Comparison of ENCODE assay signal across 13 cellular contexts in the genomic region with DNA sequence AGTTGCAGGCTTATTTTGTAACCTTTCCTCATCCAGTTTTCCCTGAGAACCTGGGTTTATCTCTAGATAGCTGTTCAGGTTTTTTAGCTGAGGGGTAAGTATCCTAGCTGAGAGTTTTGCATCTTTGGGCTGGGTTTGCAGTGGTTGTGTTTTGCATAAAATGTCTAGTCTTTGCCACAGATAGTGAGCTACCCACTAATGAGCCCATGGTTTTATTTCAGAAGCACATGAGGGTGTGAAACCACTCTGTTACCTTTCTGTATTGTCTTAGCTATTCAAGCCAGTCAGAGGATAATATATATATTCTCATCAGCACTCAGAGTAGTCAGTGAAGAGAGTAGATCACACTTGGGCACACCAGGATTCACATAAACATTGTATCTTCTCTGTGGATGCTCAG. TPM values are rescaled to one million over a fixed set of nuclear protein-coding genes. Genes with fewer than 3 reads are reported as not detected.
DNase-seq lines count a peak whose midpoint lies in the region; ATAC-seq, FAIRE-seq and TF ChIP-seq lines count a peak whose summit lies in the region.
"Had no signal": no experiment of that assay in that cellular context is flagged by ENCODE, and none has a peak within 500 bp of the region (broad histone marks: within the 10 kb centered on the region; RNA-seq: fewer than 3 reads in every experiment).

No MANE protein-coding gene starts in this region.

- H3K36me3 ChIP-seq in GM12878 (ENCODE audit: control insufficient read depth in 2 of 2, insufficient read depth in 2 of 2, low read length in 1 of 2) (no peaks in the 10 kb centered on the region), GM23338 (ENCODE audit: insufficient read depth) (peaks cover 11% of the 10 kb centered on the region; the same call in 1 of the 2 replicates)
- H3K36me3 ChIP-seq: right lobe of liver had no signal

- CTCF ChIA-PET in GM12878 (lab: Yijun Ruan, JAX): no interaction called here

- RAD21 ChIA-PET in GM12878 (lab: Charles Lee; ENCODE audit: unreplicated experiment): interaction anchor here (1.3 kb wide), 1 partner anchor 52 kb away, joined by 5 read pairs; a partner anchor contains a TSS

- peaks cover 14% of the 10 kb centered on the region for H3K36me3 Mint-ChIP-seq in GM23338 (ENCODE audit: low read depth)

- no peak for TF ChIP-seq RAD21 in GM12878 (IDR thresholded peaks at IDR 0.05; ENCODE audit: insufficient read depth, low read depth, low read length)

- intact Hi-C loops in GM12878 (cut with micrococcal nuclease; ENCODE audit: unreplicated experiment): no loop called here

- POLR2A ChIA-PET in GM12878 (lab: Charles Lee): interaction anchor here (0.7 to 1.0 kb wide), 2 partner anchors 16 to 65 kb away, joined by 3 to 4 read pairs; no protein-coding TSS in a partner anchor

- H3K9me3 ChIP-seq in GM12878 (replicated peaks; ENCODE audit: control insufficient read depth, insufficient read depth, low read length): peaks cover 8% of the 10 kb centered on the region; the same call in 2 of the 3 replicates
- H3K9me3 ChIP-seq: right lobe of liver had no signal

- no peak for TF ChIP-seq EP300 in GM12878 (IDR thresholded peaks at IDR 0.05; ENCODE audit: borderline replicate concordance in 1 of 2, control insufficient read depth in 1 of 2, low read depth in 2 of 2, low read length in 2 of 2)

- H3K9me2 ChIP-seq in GM23338 (ENCODE audit: insufficient read depth): no peaks in the 10 kb centered on the region

- H3K79me2 ChIP-seq in GM12878 (ENCODE audit: control insufficient read depth, insufficient read depth, low read length) (no peaks in the 10 kb centered on the region), GM23338 (replicated peaks; ENCODE audit: insufficient read depth) (no peaks in the 10 kb centered on the region)

- H4K20me1 ChIP-seq in GM12878 (ENCODE audit: control insufficient read depth, insufficient read depth): no peaks in the 10 kb centered on the region
- no peaks in the 10 kb centered on the region for H4K20me1 ChIP-seq in GM23338 (replicated peaks; ENCODE audit: insufficient read depth)

- H3K27ac ChIP-seq in GM12878 (ENCODE audit: control insufficient read depth, insufficient read depth) (no peak overlapping the region), GM23338 (ENCODE audit: low read depth) (no peak overlapping the region)
- H3K27ac ChIP-seq: heart right ventricle, right lobe of liver had no signal

- peaks cover 7% of the 10 kb centered on the region; the same call in 1 of the 2 replicates for H3K4me1 ChIP-seq in GM12878 (ENCODE audit: control insufficient read depth, insufficient read depth, low read length)
- no peaks in the 10 kb centered on the region for H3K4me1 ChIP-seq in GM23338 (ENCODE audit: insufficient read depth)
- H3K4me1 ChIP-seq: right lobe of liver had no signal

- H3K4me3 Mint-ChIP-seq in GM23338: no peak overlapping the region

- SMC1A ChIA-PET in GM12878 (lab: Charles Lee; ENCODE audit: uncharacterized antibody, unreplicated experiment): interaction anchor here (0.7 to 1.8 kb wide), 2 partner anchors 8 to 9 kb away, joined by 3 to 5 read pairs; no protein-coding TSS in a partner anchor

- no peak for FAIRE-seq in GM12878 (lab: Jason Lieb, UNC)
- FAIRE-seq: endometrium had no signal

- no peak overlapping the region for H3K4me3 ChIP-seq in GM12878
- H3K4me3 ChIP-seq in GM23338: no peak overlapping the region
- H3K4me3 ChIP-seq: heart right ventricle, right lobe of liver had no signal

- H3K4me2 ChIP-seq in GM12878 (ENCODE audit: control insufficient read depth, insufficient read depth) (0 out of 2 replicates have a peak overlapping the region, but pooled peaks have one; percentile 25), GM23338 (no peak overlapping the region)

- H2AFZ ChIP-seq in GM12878 (ENCODE audit: control insufficient read depth, low read depth, low read length) (no peak overlapping the region), GM23338 (no peak overlapping the region)

- peaks cover 12% of the 10 kb centered on the region for H3K9me3 Mint-ChIP-seq in GM23338

- ATAC-seq in GM19023 (IDR thresholded peaks at IDR 0.05; ENCODE audit: unreplicated experiment): peak; percentile 68
- ATAC-seq in GM21515 (IDR thresholded peaks at IDR 0.05; ENCODE audit: unreplicated experiment): peak; percentile 74
- peak; percentile 79 for ATAC-seq in HG03097 (IDR thresholded peaks at IDR 0.05; ENCODE audit: low FRiP score, unreplicated experiment)
- peak; percentile 93 for ATAC-seq in GM12878
- no peak for ATAC-seq in GM23338
- ATAC-seq: heart right ventricle, right lobe of liver had no signal

- H3K27ac Mint-ChIP-seq in GM23338: no peak overlapping the region

- no peaks in the 10 kb centered on the region; the same call in 2 of the 3 replicates for H3K4me1 Mint-ChIP-seq in GM23338

- H3K9ac ChIP-seq in GM12878 (ENCODE audit: control insufficient read depth, insufficient read depth, low read length): no peak overlapping the region

- H3F3A ChIP-seq in GM23338 (replicated peaks; ENCODE audit: low read depth): no peaks in the 10 kb centered on the region

- TF ChIP-seq CTCF in GM12878 (IDR thresholded peaks at IDR 0.05 in 2 of 3, conservative IDR thresholded peaks at IDR 0.05 in 1 of 3; ENCODE audit: control insufficient read depth in 2 of 3, extremely low read depth in 1 of 3, insufficient read depth in 1 of 3, low read depth in 3 of 3, low read length in 3 of 3): no peak
- TF ChIP-seq CTCF in GM23338 (conservative IDR thresholded peaks at IDR 0.05; ENCODE audit: low read depth in 2 of 2): no peak

- BruUV-seq in GM12878 (replicated peaks; lab: Mats Ljungman, UMichigan): no TSS peak

- in situ Hi-C loops in GM12878 (cut with MboI): no loop called here

- TF ChIP-seq POLR2A in GM12878 (IDR thresholded peaks at IDR 0.05; ENCODE audit: low read depth, low read length): no peak

- DNase-seq in GM12878 (ENCODE audit: low read depth, low spot score) (peak; percentile 49), GM23338 (ENCODE audit: low spot score) (no peak), nucleus accumbens (lab: John Stamatoyannopoulos, UW) (no peak)
- DNase-seq in stimulated activated CD4-positive, alpha-beta T cell treated with anti-CD3 and anti-CD28 coated beads, Interleukin-1b, Interleukin-23, amount 100 ng/mL, for 48 hours: no peak
- DNase-seq: activated CD4-positive, alpha-beta T cell treated with anti-CD3 and anti-CD28 coated beads, Interleukin-2, amount 50 U/mL, for 1 hour; activated effector memory CD4-positive, alpha-beta T cell treated with anti-CD3 and anti-CD28 coated beads, Interleukin-2, amount 50 U/mL, for 16 hours; heart right ventricle; NCI-H1930; right lobe of liver had no signal

- no peaks in the 10 kb centered on the region for H3K27me3 ChIP-seq in GM12878 (replicated peaks in 1 of 2; ENCODE audit: control insufficient read depth in 2 of 2, insufficient read depth in 2 of 2, low read length in 1 of 2)
- H3K27me3 ChIP-seq in GM23338 (ENCODE audit: insufficient read depth): no peaks in the 10 kb centered on the region
- H3K27me3 ChIP-seq: heart right ventricle, right lobe of liver had no signal

- no peaks in the 10 kb centered on the region for H3K27me3 Mint-ChIP-seq in GM23338 (ENCODE audit: insufficient read depth, low read depth, poor library complexity)

TF ChIP-seq in GM12878, 131 proteins besides CTCF, POLR2A, EP300 and RAD21 (continues in another document):
- TF ChIP-seq BHLHE40 (IDR thresholded peaks at IDR 0.05; ENCODE audit: borderline replicate concordance in 1 of 2, low read depth in 2 of 2, low read length in 1 of 2): peak; percentile 24 to 50; a peak in 3 of 4 replicates

TF ChIP-seq in GM23338, 12 proteins besides CTCF, POLR2A, EP300 and RAD21:
- TF ChIP-seq ZNF114 (CRISPR knock-in tag; IDR thresholded peaks at IDR 0.05): no peak
- no peak for TF ChIP-seq NANOG (IDR thresholded peaks at IDR 0.05; ENCODE audit: borderline replicate concordance)
TF ChIP-seq in GM23338: peak in this region for 0.

RNA-seq across cellular contexts. Expression of a gene that starts 24.6 kb away (rescaled TPM):
- not detected in 2 replicates for total RNA-seq in GM12878 (2013; cell fraction: nucleolus; rRNA removed)
- total RNA-seq in GM12878 (2014; rRNA removed) (0.06 TPM in 1 of 2 replicates, not detected in the other), GM12878 (2014; rRNA removed; fragmentation: Illumina TruSeq; extraction: Trizol) (0.04 TPM in 1 of 2 replicates, not detected in the other), GM12878 (2021) (0.40 TPM in 1 of 2 replicates, not detected in the other)
- polyA plus RNA-seq in GM12878 (2011; ENCODE audit: low read depth): not detected
- polyA plus RNA-seq in GM12878 (2011; rRNA removed) (not detected in 2 replicates), GM12878 (2014; fragmentation: Illumina TruSeq; extraction: Trizol) (0.07 TPM in 1 of 2 replicates, not detected in the other), GM12878 (2014; fragmentation: Nextera tagmentation; extraction: Ambion mirVana) (not detected), GM12878 (2014; rRNA removed) (0.09 TPM in 1 of 2 replicates, not detected in the other), GM12878 (2016; fragmentation: Nextera tagmentation; extraction: Ambion mirVana) (not detected), GM23338 (2016; fragmentation: Nextera tagmentation; extraction: Ambion mirVana) (0.16 TPM in 1 of 2 replicates, not detected in the other)
- polyA plus RNA-seq in GM12878 (2011; cell fraction: cytosol; rRNA removed): not detected in 2 replicates
- polyA plus RNA-seq in GM12878 (2011; cell fraction: nucleus; rRNA removed): not detected in 2 replicates
- 0.04 TPM in 1 of 2 replicates, not detected in the other for polyA plus RNA-seq in GM12878 (2012)
- polyA minus RNA-seq in GM12878 (2011; rRNA and poly(A)+ RNA removed): not detected in 2 replicates
- not detected in 2 replicates for polyA minus RNA-seq in GM12878 (2011; cell fraction: cytosol; rRNA and poly(A)+ RNA removed)
- polyA minus RNA-seq in GM12878 (2011; cell fraction: nucleus; rRNA and poly(A)+ RNA removed): not detected in 2 replicates
- not detected in 2 replicates for total RNA-seq in GM23338 (2014; rRNA removed; shearing (Covaris generic))
- total RNA-seq: right lobe of liver had no signal

RNA-seq across cellular contexts. Expression of a gene that starts 52.7 kb away (rescaled TPM):
- 139 and 144 TPM in 2 replicates for total RNA-seq in GM12878 (2013; cell fraction: nucleolus; rRNA removed)
- total RNA-seq in GM12878 (2014; rRNA removed) (124 and 128 TPM in 2 replicates), GM12878 (2014; rRNA removed; fragmentation: Illumina TruSeq; extraction: Trizol) (165 and 173 TPM in 2 replicates), GM12878 (2021) (136 and 137 TPM in 2 replicates)
- 60.5 TPM for polyA plus RNA-seq in GM12878 (2011; ENCODE audit: low read depth)
- polyA plus RNA-seq in GM12878 (2011; rRNA removed) (235 and 368 TPM in 2 replicates), GM12878 (2014; fragmentation: Illumina TruSeq; extraction: Trizol) (252 and 265 TPM in 2 replicates), GM12878 (2014; fragmentation: Nextera tagmentation; extraction: Ambion mirVana) (10 to 100 TPM; 70.9 to 73.1 TPM), GM12878 (2014; rRNA removed) (154 and 159 TPM in 2 replicates), GM12878 (2016; fragmentation: Nextera tagmentation; extraction: Ambion mirVana) (100 to 1,000 TPM; 236 to 237 TPM), GM23338 (2016; fragmentation: Nextera tagmentation; extraction: Ambion mirVana) (158 and 162 TPM in 2 replicates)
- 78.7 and 122 TPM in 2 replicates for polyA plus RNA-seq in GM12878 (2011; cell fraction: cytosol; rRNA removed)
- 96.8 and 97.2 TPM in 2 replicates for polyA plus RNA-seq in GM12878 (2011; cell fraction: nucleus; rRNA removed)
- 76.2 and 145 TPM in 2 replicates for polyA plus RNA-seq in GM12878 (2012)
- polyA minus RNA-seq in GM12878 (2011; rRNA and poly(A)+ RNA removed): 79.9 and 141 TPM in 2 replicates
- polyA minus RNA-seq in GM12878 (2011; cell fraction: cytosol; rRNA and poly(A)+ RNA removed): 58.4 and 68.5 TPM in 2 replicates
- 44.0 and 74.3 TPM in 2 replicates for polyA minus RNA-seq in GM12878 (2011; cell fraction: nucleus; rRNA and poly(A)+ RNA removed)
- total RNA-seq in GM23338 (2014; rRNA removed; shearing (Covaris generic)): 166 and 178 TPM in 2 replicates
